21 cellular contexts compared by ENCODE assay signal in genomic region chr1:100268202-100268601, GRCh38. TPM values are rescaled to one million over a fixed set of nuclear protein-coding genes. Genes with fewer than 3 reads are reported as not detected.
DNase-seq lines count a peak whose midpoint lies in the region; ATAC-seq and TF ChIP-seq lines count a peak whose summit lies in the region.
"Had no signal": no experiment of that assay in that cellular context is flagged by ENCODE, and none has a peak within 500 bp of the region (broad histone marks: within the 10 kb centered on the region; RNA-seq: fewer than 3 reads in every experiment).

No MANE protein-coding gene starts in this region.

- ATAC-seq in CD4-positive, alpha-beta T cell (ENCODE audit: poor library complexity): no peak
- no peak for ATAC-seq in memory B cell (ENCODE audit: low read depth)
- ATAC-seq: activated CD4-positive, CD25-positive, alpha-beta regulatory T cell treated with anti-CD3 and anti-CD28 coated beads, Interleukin-2, amount 50 U/mL, for 24 hours had no signal

- H3K4me1 Mint-ChIP-seq in T-helper 2 cell treated with Interferon-gamma antibody and Interleukin-4, amounts not matched to agents 5 μg/mL and 100 μg/mL, for 36 hours (ENCODE audit: low read depth): peaks cover 38% of the 10 kb centered on the region
- peaks cover 73% of the 10 kb centered on the region for H3K4me1 Mint-ChIP-seq in CD4-positive, alpha-beta T cell (ENCODE audit: low read depth)
- peaks cover 57% of the 10 kb centered on the region for H3K4me1 Mint-ChIP-seq in activated CD4-positive, alpha-beta memory T cell treated with anti-CD3 and anti-CD28 coated beads, Interleukin-2, amount 10 ng/mL, durations not matched to agents 7 days and 5 days
- peaks cover 33% of the 10 kb centered on the region for H3K4me1 Mint-ChIP-seq in memory B cell

- intact Hi-C loops in CD4-positive, alpha-beta T cell (cut with DNase I, micrococcal nuclease): loop anchor here (5.0 kb wide), 3 partner anchors 84 to 624 kb away; partner anchors contain the start of genes CDC14A (in 2 of the 2), EXTL2 (in 1 of the 2), SASS6 (in 1 of the 2) and TRMT13 (in 1 of the 2)

- peaks cover 9% of the 10 kb centered on the region for H3K9me3 Mint-ChIP-seq in T-helper 2 cell treated with Interferon-gamma antibody and Interleukin-4, amounts not matched to agents 5 μg/mL and 100 μg/mL, for 36 hours
- no peaks in the 10 kb centered on the region for H3K9me3 Mint-ChIP-seq in CD4-positive, alpha-beta T cell
- H3K9me3 Mint-ChIP-seq in activated CD4-positive, alpha-beta memory T cell treated with anti-CD3 and anti-CD28 coated beads, Interleukin-2, amount 10 ng/mL, durations not matched to agents 7 days and 5 days: peaks cover 8% of the 10 kb centered on the region
- H3K9me3 Mint-ChIP-seq in memory B cell: no peaks in the 10 kb centered on the region

- CTCF ChIA-PET in CD4-positive, alpha-beta T cell (lab: Charles Lee): interaction anchor here (0.7 to 1.1 kb wide), 2 partner anchors 82 to 85 kb away, joined by 3 to 4 read pairs; no protein-coding TSS in a partner anchor
- CTCF ChIA-PET in activated CD4-positive, alpha-beta memory T cell treated with anti-CD3 and anti-CD28 coated beads, Interleukin-2, amount 10 ng/mL, durations not matched to agents 7 days and 5 days (lab: Charles Lee): interaction anchor here (1.0 to 2.8 kb wide), 6 partner anchors 9 to 193 kb away, joined by 3 to 10 read pairs (median 4); partner anchors contain the start of gene DBT

- H3K36me3 Mint-ChIP-seq in T-helper 2 cell treated with Interferon-gamma antibody and Interleukin-4, amounts not matched to agents 5 μg/mL and 100 μg/mL, for 36 hours (ENCODE audit: low read depth): peaks cover 60% of the 10 kb centered on the region
- H3K36me3 Mint-ChIP-seq in CD4-positive, alpha-beta T cell (ENCODE audit: low read depth): peaks cover 89% of the 10 kb centered on the region
- peaks cover 68% of the 10 kb centered on the region for H3K36me3 Mint-ChIP-seq in activated CD4-positive, alpha-beta memory T cell treated with anti-CD3 and anti-CD28 coated beads, Interleukin-2, amount 10 ng/mL, durations not matched to agents 7 days and 5 days (ENCODE audit: low read depth)
- H3K36me3 Mint-ChIP-seq in memory B cell: peaks cover 31% of the 10 kb centered on the region

- H3K4me3 Mint-ChIP-seq in T-helper 2 cell treated with Interferon-gamma antibody and Interleukin-4, amounts not matched to agents 5 μg/mL and 100 μg/mL, for 36 hours: peak overlapping the region; percentile 100
- H3K4me3 Mint-ChIP-seq in CD4-positive, alpha-beta T cell: peak overlapping the region; percentile 99
- peak overlapping the region; percentile 98 for H3K4me3 Mint-ChIP-seq in activated CD4-positive, alpha-beta memory T cell treated with anti-CD3 and anti-CD28 coated beads, Interleukin-2, amount 10 ng/mL, durations not matched to agents 7 days and 5 days
- H3K4me3 Mint-ChIP-seq in memory B cell: no peak overlapping the region

- H3K27me3 ChIP-seq in CD4-positive, alpha-beta T cell (ENCODE audit: control insufficient read depth, insufficient read depth, low read length): no peaks in the 10 kb centered on the region
- H3K27me3 ChIP-seq: BE2C, SJCRH30, tibial artery had no signal

- H3K27ac ChIP-seq in CD4-positive, alpha-beta T cell (ENCODE audit: low read depth, low read length): no peak overlapping the region
- H3K27ac ChIP-seq: SJCRH30 had no signal

- TF ChIP-seq CTCF in CD4-positive, alpha-beta T cell (IDR thresholded peaks at IDR 0.05): no peak
- TF ChIP-seq CTCF in GM20000 (IDR thresholded peaks at IDR 0.05; ENCODE audit: extremely low read depth, missing control alignments): no peak

- POLR2A ChIA-PET in CD4-positive, alpha-beta T cell (lab: Charles Lee): interaction anchor here (4.2 kb wide), 2 partner anchors 19 to 84 kb away, joined by 35 to 83 read pairs; partner anchors contain the start of genes CDC14A and DBT
- POLR2A ChIA-PET in activated CD4-positive, alpha-beta memory T cell treated with anti-CD3 and anti-CD28 coated beads, Interleukin-2, amount 10 ng/mL, durations not matched to agents 7 days and 5 days (lab: Charles Lee): interaction anchor here (1.0 to 7.5 kb wide), 9 partner anchors 11 to 230 kb away, joined by 3 to 96 read pairs (median 4); partner anchors contain the start of genes DBT, SASS6 and TRMT13

- no peaks in the 10 kb centered on the region for H3K27me3 Mint-ChIP-seq in T-helper 2 cell treated with Interferon-gamma antibody and Interleukin-4, amounts not matched to agents 5 μg/mL and 100 μg/mL, for 36 hours (ENCODE audit: low read depth)
- H3K27me3 Mint-ChIP-seq in CD4-positive, alpha-beta T cell: no peaks in the 10 kb centered on the region
- H3K27me3 Mint-ChIP-seq in activated CD4-positive, alpha-beta memory T cell treated with anti-CD3 and anti-CD28 coated beads, Interleukin-2, amount 10 ng/mL, durations not matched to agents 7 days and 5 days: no peaks in the 10 kb centered on the region
- no peaks in the 10 kb centered on the region for H3K27me3 Mint-ChIP-seq in memory B cell
- H3K27me3 Mint-ChIP-seq: naive B cell had no signal

- no peak for DNase-seq in T-helper 2 cell treated with Interferon-gamma antibody and Interleukin-4, amounts not matched to agents 5 μg/mL and 100 μg/mL, for 36 hours (ENCODE audit: low spot score)
- DNase-seq in T-helper 2 cell: no peak
- DNase-seq in CD4-positive, alpha-beta T cell: no peak
- DNase-seq in activated CD4-positive, alpha-beta memory T cell treated with anti-CD3 and anti-CD28 coated beads, Interleukin-2, amount 10 ng/mL, durations not matched to agents 7 days and 5 days: no peak
- DNase-seq in memory B cell (ENCODE audit: low spot score in 2 of 2): no peak
- no peak for DNase-seq in cerebellum (ENCODE audit: low spot score)
- no peak for DNase-seq in midbrain (lab: John Stamatoyannopoulos, UW)
- no peak for DNase-seq in GM20000 (ENCODE audit: low spot score)
- DNase-seq: 8988T, anterior cingulate cortex, BE2C, cerebellar nuclear complex, DMS153, naive B cell, NCI-H1436, NCI-H2171, NCI-H69, SJCRH30, T-helper 9 cell, tibial artery had no signal

- peak overlapping the region; percentile 42 for H3K27ac Mint-ChIP-seq in T-helper 2 cell treated with Interferon-gamma antibody and Interleukin-4, amounts not matched to agents 5 μg/mL and 100 μg/mL, for 36 hours
- H3K27ac Mint-ChIP-seq in CD4-positive, alpha-beta T cell: peak overlapping the region; percentile 93
- peak overlapping the region; percentile 93 for H3K27ac Mint-ChIP-seq in activated CD4-positive, alpha-beta memory T cell treated with anti-CD3 and anti-CD28 coated beads, Interleukin-2, amount 10 ng/mL, durations not matched to agents 7 days and 5 days
- peak overlapping the region; percentile 45 for H3K27ac Mint-ChIP-seq in memory B cell

- H3K9me3 ChIP-seq in CD4-positive, alpha-beta T cell (ENCODE audit: control insufficient read depth, low read length): no peaks in the 10 kb centered on the region
- H3K9me3 ChIP-seq: BE2C, SJCRH30, tibial artery had no signal

RNA-seq across cellular contexts. Expression of gene RTCA, which starts 2.2 kb away (rescaled TPM):
- 10 to 100 TPM; 62.1 to 67.1 TPM for total RNA-seq in CD4-positive, alpha-beta T cell
- total RNA-seq in activated CD4-positive, alpha-beta memory T cell treated with anti-CD3 and anti-CD28 coated beads, Interleukin-2, amount 10 ng/mL, durations not matched to agents 7 days and 5 days: 10 to 100 TPM; 67.5 to 68.2 TPM
- 37.3 TPM for total RNA-seq in cerebellum

RNA-seq across cellular contexts. Expression of gene DBT, which starts 18.6 kb away (rescaled TPM):
- total RNA-seq in CD4-positive, alpha-beta T cell: 1 to 10 TPM; 5.3 to 5.4 TPM
- 10 to 100 TPM; 12.1 to 12.9 TPM for total RNA-seq in activated CD4-positive, alpha-beta memory T cell treated with anti-CD3 and anti-CD28 coated beads, Interleukin-2, amount 10 ng/mL, durations not matched to agents 7 days and 5 days
- total RNA-seq in cerebellum: 8.9 TPM

Comparison
In these comparisons a context has a peak if more than half of its experiments do, and no peak if none do; other contexts are left out.
1. H3K27ac Mint-ChIP-seq: peak in every context shown above with its lines; median percentile 93 in CD4-positive, alpha-beta T cell; 93 in activated CD4-positive, alpha-beta memory T cell treated with anti-CD3 and anti-CD28 coated beads, Interleukin-2, amount 10 ng/mL, durations not matched to agents 7 days and 5 days; 45 in memory B cell; 42 in T-helper 2 cell treated with Interferon-gamma antibody and Interleukin-4, amounts not matched to agents 5 μg/mL and 100 μg/mL, for 36 hours.